In genomic region chr15:41561777-41562145, GRCh38 we compare ENCODE assay signal across 13 cellular contexts. TPM values are rescaled to one million over a fixed set of nuclear protein-coding genes. Genes with fewer than 3 reads are reported as not detected.
DNase-seq lines count a peak whose midpoint lies in the region; ATAC-seq, FAIRE-seq and TF ChIP-seq lines count a peak whose summit lies in the region.
"Had no signal": no experiment of that assay in that cellular context is flagged by ENCODE, and none has a peak within 500 bp of the region (broad histone marks: within the 10 kb centered on the region; RNA-seq: fewer than 3 reads in every experiment).

No MANE protein-coding gene starts in this region.

- H2AFZ ChIP-seq in HepG2 (ENCODE audit: low read length) = no peak overlapping the region

- intact Hi-C loops in HepG2 (cut with micrococcal nuclease; ENCODE audit: unreplicated experiment) = loop anchor here (5.0 kb wide), 1 partner anchor 251 kb away; no protein-coding TSS in a partner anchor
- intact Hi-C loops in right lobe of liver (cut with DNase I) = no loop called here
- intact Hi-C loops in tibial artery (cut with DNase I; ENCODE audit: low total_unique reads) = no loop called here

- DNase-seq in HepG2 (ENCODE audit: low spot score) = no peak
- no peak for DNase-seq in right lobe of liver
- peak; percentile 50 for DNase-seq in fibroblast of the conjunctiva (ENCODE audit: low read depth)
- DNase-seq in midbrain (lab: John Stamatoyannopoulos, UW) = peak; percentile 89
- no peak for DNase-seq in NCI-H524 (lab: John Stamatoyannopoulos, UW)
- DNase-seq in tibial artery = no peak
- DNase-seq in MV-4-11 (lab: John Stamatoyannopoulos, UW) = no peak
- DNase-seq: activated T-cell treated with anti-CD3 and anti-CD28 coated beads, Interleukin-2, amount 50 U/mL, for 1 hour; naive thymus-derived CD8-positive, alpha-beta T cell; NCI-H2081 treated with DMSO at 0.1 percent for 48 hours had no signal

- no peak overlapping the region for H3K4me3 ChIP-seq in HepG2 (replicated peaks in 1 of 3; ENCODE audit: insufficient read depth in 1 of 3, low read depth in 2 of 3, low read length in 3 of 3)
- no peak overlapping the region for H3K4me3 ChIP-seq in right lobe of liver
- H3K4me3 ChIP-seq in tibial artery = no peak overlapping the region

- TF ChIP-seq CTCF in HepG2 (CRISPR knock-in tag; IDR thresholded peaks at IDR 0.05) (peak; percentile 63), right lobe of liver (IDR thresholded peaks at IDR 0.05) (no peak), tibial artery (IDR thresholded peaks at IDR 0.05) (no peak)

- H3K27ac ChIP-seq in HepG2 (ENCODE audit: extremely low read length, insufficient read depth, low read length) (peak overlapping the region; percentile 22), right lobe of liver (no peak overlapping the region), tibial artery (no peak overlapping the region)
- H3K27ac ChIP-seq: C4-2B had no signal

- peak; percentile 67 for TF ChIP-seq RAD21 in HepG2 (CRISPR knock-in tag; IDR thresholded peaks at IDR 0.05)

- CTCF ChIA-PET in HepG2 (lab: Yijun Ruan, JAX; ENCODE audit: low intra/inter-chr PET ratio, low total read pairs) = interaction anchor here (1.8 to 1.9 kb wide), 2 partner anchors 19 to 42 kb away, joined by 3 to 10 read pairs; no protein-coding TSS in a partner anchor

- H3K4me1 ChIP-seq in HepG2 (ENCODE audit: insufficient read depth, low read length) (peaks cover 83% of the 10 kb centered on the region), right lobe of liver (peaks cover 0 to 6% (median 0%) of the 10 kb centered on the region in 4 donors), tibial artery (peaks cover 0 to 21% (median 18%) of the 10 kb centered on the region in 4 donors)

- H3K36me3 ChIP-seq in HepG2 (replicated peaks in 1 of 2; ENCODE audit: control insufficient read depth in 1 of 2, insufficient read depth in 2 of 2, low read length in 2 of 2) (0 out of 5 replicates have a peak, but pooled peaks cover 0 to 4% of the 10 kb centered on the region in 2 experiments), right lobe of liver (no peaks in the 10 kb centered on the region), tibial artery (no peaks in the 10 kb centered on the region)

- H3K9me3 ChIP-seq in HepG2 (ENCODE audit: low read length) (no peaks in the 10 kb centered on the region), right lobe of liver (no peaks in the 10 kb centered on the region), tibial artery (no peaks in the 10 kb centered on the region)

- H3K79me2 ChIP-seq in HepG2 (ENCODE audit: insufficient read depth, low read length) = no peaks in the 10 kb centered on the region

- H4K20me1 ChIP-seq in HepG2 (ENCODE audit: insufficient read depth, low read length) = no peaks in the 10 kb centered on the region

- WGBS in HepG2 (ENCODE audit: low lambda C conversion rate) = 56% methylated on average over 2 of the region's 3 CpGs
- 82% methylated on average over 2 of the region's 3 CpGs for WGBS in right lobe of liver (ENCODE audit: insufficient coverage, low coverage, low lambda C conversion rate, missing lambda C conversion rate)

- POLR2A ChIA-PET in HepG2 (lab: Yijun Ruan, JAX) = interaction anchor here (0.6 to 2.1 kb wide), 10 partner anchors 9 to 99 kb away, joined by 3 to 11 read pairs (median 5); partner anchors contain the start of gene MGA

- H3K9ac ChIP-seq in HepG2 (ENCODE audit: insufficient read depth, low read depth, low read length) = 0 out of 2 replicates have a peak overlapping the region, but pooled peaks have one; percentile 25

- TSS peak; percentile 14 for BruUV-seq in HepG2 (replicated peaks; lab: Mats Ljungman, UMichigan)

- H3K27me3 ChIP-seq in HepG2 (ENCODE audit: control insufficient read depth in 1 of 2, insufficient read depth in 2 of 2, low read length in 2 of 2) (no peaks in the 10 kb centered on the region; a peak in 1 of 5 replicates), right lobe of liver (no peaks in the 10 kb centered on the region), tibial artery (no peaks in the 10 kb centered on the region)

- no peak overlapping the region for H3K4me2 ChIP-seq in HepG2 (ENCODE audit: low read depth, low read length)

- in situ Hi-C loops in HepG2 (cut with HindIII; ENCODE audit: extremely low pct_ligation_motif_present, low pct_unique_long_range_greater_than_20kb) = no loop called here

- ATAC-seq in HepG2 (peak; percentile 46), right lobe of liver (no peak), GM19463 (IDR thresholded peaks at IDR 0.05; ENCODE audit: unreplicated experiment) (no peak)
- ATAC-seq: naive thymus-derived CD8-positive, alpha-beta T cell had no signal

- FAIRE-seq in HepG2 (lab: Jason Lieb, UNC) = peak; percentile 58

- TF ChIP-seq EP300 in HepG2 (IDR thresholded peaks at IDR 0.05; ENCODE audit: low read depth in 2 of 2, low read length in 2 of 2) (no peak), HepG2 (CRISPR knock-in tag; IDR thresholded peaks at IDR 0.05; ENCODE audit: borderline replicate concordance) (peak; percentile 29; the same call in 1 of the 2 replicates)

- no peak for TF ChIP-seq POLR2A in HepG2 (IDR thresholded peaks at IDR 0.05; ENCODE audit: insufficient read depth in 1 of 2, low read depth in 2 of 2, low read length in 2 of 2)
- TF ChIP-seq POLR2A in right lobe of liver (IDR thresholded peaks at IDR 0.05) = no peak

RNA-seq across cellular contexts. Expression of gene TYRO3, which starts 2.7 kb away (rescaled TPM):
- total RNA-seq in HepG2 (2016; rRNA removed; fragmentation: Illumina TruSeq; extraction: Trizol) (12.4 and 24.0 TPM in 2 replicates), right lobe of liver (1 to 10 TPM; 1.1 to 2.9 (median 1.8) TPM)
- total RNA-seq in HepG2 (2016; cell fraction: cytosol; rRNA removed; fragmentation: Illumina TruSeq; extraction: Trizol; ENCODE audit: low read depth) = 8.5 and 10.2 TPM in 2 replicates
- 12.7 and 22.1 TPM in 2 replicates for total RNA-seq in HepG2 (2016; cell fraction: insoluble cytoplasmic fraction; rRNA removed; fragmentation: Illumina TruSeq; extraction: Trizol)
- total RNA-seq in HepG2 (2016; cell fraction: membrane; rRNA removed; fragmentation: Illumina TruSeq; extraction: Trizol) = 13.7 and 17.0 TPM in 2 replicates
- total RNA-seq in HepG2 (2016; cell fraction: nucleus; rRNA removed; fragmentation: Illumina TruSeq; extraction: Trizol) = 16.6 and 22.9 TPM in 2 replicates
- 43.6 and 48.0 TPM in 2 replicates for polyA plus RNA-seq in HepG2 (2011; rRNA removed)
- polyA plus RNA-seq in HepG2 (2011; cell fraction: cytosol; rRNA removed) = 34.1 and 42.7 TPM in 2 replicates
- 45.0 and 51.9 TPM in 2 replicates for polyA plus RNA-seq in HepG2 (2011; cell fraction: nucleus; rRNA removed)
- polyA plus RNA-seq in HepG2 (2012) = 24.1 and 31.2 TPM in 2 replicates
- polyA plus RNA-seq in HepG2 (2016; cell fraction: cytosol; fragmentation: Illumina TruSeq; extraction: Trizol; ENCODE audit: low read depth) = 3.8 and 5.0 TPM in 2 replicates
- polyA plus RNA-seq in HepG2 (2016; cell fraction: insoluble cytoplasmic fraction; fragmentation: Illumina TruSeq; extraction: Trizol; ENCODE audit: low read depth) = 9.1 and 11.5 TPM in 2 replicates
- 8.9 and 12.0 TPM in 2 replicates for polyA plus RNA-seq in HepG2 (2016; cell fraction: membrane; fragmentation: Illumina TruSeq; extraction: Trizol; ENCODE audit: low read depth)
- 23.9 and 24.2 TPM in 2 replicates for polyA plus RNA-seq in HepG2 (2016; cell fraction: nucleus; fragmentation: Illumina TruSeq; extraction: Trizol; ENCODE audit: insufficient read depth, low read depth)
- 189 and 236 TPM in 2 replicates for polyA minus RNA-seq in HepG2 (2011; rRNA and poly(A)+ RNA removed; ENCODE audit: low replicate concordance)
- 48.4 and 49.0 TPM in 2 replicates for polyA minus RNA-seq in HepG2 (2011; cell fraction: cytosol; rRNA and poly(A)+ RNA removed)
- 33.2 and 34.2 TPM in 2 replicates for polyA minus RNA-seq in HepG2 (2011; cell fraction: nucleus; rRNA and poly(A)+ RNA removed)
- polyA plus RNA-seq: naive thymus-derived CD8-positive, alpha-beta T cell had no signal

RNA-seq across cellular contexts. Expression of gene RPAP1, which starts 17.7 kb away (rescaled TPM):
- total RNA-seq in HepG2 (2016; rRNA removed; fragmentation: Illumina TruSeq; extraction: Trizol) (20.6 and 28.1 TPM in 2 replicates), right lobe of liver (10 to 100 TPM; 13.9 to 20.8 (median 17.9) TPM)
- 2.9 and 4.8 TPM in 2 replicates for total RNA-seq in HepG2 (2016; cell fraction: cytosol; rRNA removed; fragmentation: Illumina TruSeq; extraction: Trizol; ENCODE audit: low read depth)
- total RNA-seq in HepG2 (2016; cell fraction: insoluble cytoplasmic fraction; rRNA removed; fragmentation: Illumina TruSeq; extraction: Trizol) = 19.4 and 24.9 TPM in 2 replicates
- total RNA-seq in HepG2 (2016; cell fraction: membrane; rRNA removed; fragmentation: Illumina TruSeq; extraction: Trizol) = 7.5 and 9.5 TPM in 2 replicates
- 20.1 and 24.6 TPM in 2 replicates for total RNA-seq in HepG2 (2016; cell fraction: nucleus; rRNA removed; fragmentation: Illumina TruSeq; extraction: Trizol)
- polyA plus RNA-seq in HepG2 (2011; rRNA removed) = 15.1 and 16.2 TPM in 2 replicates
- 7.0 and 9.8 TPM in 2 replicates for polyA plus RNA-seq in HepG2 (2011; cell fraction: cytosol; rRNA removed)
- polyA plus RNA-seq in HepG2 (2011; cell fraction: nucleus; rRNA removed) = 56.6 and 66.8 TPM in 2 replicates
- polyA plus RNA-seq in HepG2 (2012) = 26.5 TPM in 2 replicates
- 2.1 and 2.5 TPM in 2 replicates for polyA plus RNA-seq in HepG2 (2016; cell fraction: cytosol; fragmentation: Illumina TruSeq; extraction: Trizol; ENCODE audit: low read depth)
- 15.7 and 22.2 TPM in 2 replicates for polyA plus RNA-seq in HepG2 (2016; cell fraction: insoluble cytoplasmic fraction; fragmentation: Illumina TruSeq; extraction: Trizol; ENCODE audit: low read depth)
- polyA plus RNA-seq in HepG2 (2016; cell fraction: membrane; fragmentation: Illumina TruSeq; extraction: Trizol; ENCODE audit: low read depth) = 3.5 and 5.6 TPM in 2 replicates
- polyA plus RNA-seq in HepG2 (2016; cell fraction: nucleus; fragmentation: Illumina TruSeq; extraction: Trizol; ENCODE audit: insufficient read depth, low read depth) = 36.5 and 38.9 TPM in 2 replicates
- polyA minus RNA-seq in HepG2 (2011; rRNA and poly(A)+ RNA removed; ENCODE audit: low replicate concordance) = 24.4 and 46.4 TPM in 2 replicates
- 13.8 and 16.5 TPM in 2 replicates for polyA minus RNA-seq in HepG2 (2011; cell fraction: cytosol; rRNA and poly(A)+ RNA removed)
- 27.7 and 30.0 TPM in 2 replicates for polyA minus RNA-seq in HepG2 (2011; cell fraction: nucleus; rRNA and poly(A)+ RNA removed)

RNA-seq across cellular contexts. Expression of gene LTK, which starts 48.1 kb away (rescaled TPM):
- total RNA-seq in HepG2 (2016; rRNA removed; fragmentation: Illumina TruSeq; extraction: Trizol) (not detected in 2 replicates), right lobe of liver (1 to 10 TPM in 4 of 6 experiments, under 1 TPM in 2; 0.56 to 3.3 (median 1.8) TPM)
- not detected in 2 replicates for total RNA-seq in HepG2 (2016; cell fraction: cytosol; rRNA removed; fragmentation: Illumina TruSeq; extraction: Trizol; ENCODE audit: low read depth)
- not detected in 2 replicates for total RNA-seq in HepG2 (2016; cell fraction: insoluble cytoplasmic fraction; rRNA removed; fragmentation: Illumina TruSeq; extraction: Trizol)
- not detected in 2 replicates for total RNA-seq in HepG2 (2016; cell fraction: membrane; rRNA removed; fragmentation: Illumina TruSeq; extraction: Trizol)
- total RNA-seq in HepG2 (2016; cell fraction: nucleus; rRNA removed; fragmentation: Illumina TruSeq; extraction: Trizol) = 0.12 TPM in 1 of 2 replicates, not detected in the other
- polyA plus RNA-seq in HepG2 (2011; rRNA removed) = 0.01 and 0.05 TPM in 2 replicates
- 0.05 TPM in 1 of 2 replicates, not detected in the other for polyA plus RNA-seq in HepG2 (2011; cell fraction: cytosol; rRNA removed)
- 0.63 and 0.68 TPM in 2 replicates for polyA plus RNA-seq in HepG2 (2011; cell fraction: nucleus; rRNA removed)
- polyA plus RNA-seq in HepG2 (2012) = 0.19 TPM in 1 of 2 replicates, not detected in the other
- polyA plus RNA-seq in HepG2 (2016; cell fraction: cytosol; fragmentation: Illumina TruSeq; extraction: Trizol; ENCODE audit: low read depth) = not detected in 2 replicates
- not detected in 2 replicates for polyA plus RNA-seq in HepG2 (2016; cell fraction: insoluble cytoplasmic fraction; fragmentation: Illumina TruSeq; extraction: Trizol; ENCODE audit: low read depth)
- polyA plus RNA-seq in HepG2 (2016; cell fraction: membrane; fragmentation: Illumina TruSeq; extraction: Trizol; ENCODE audit: low read depth) = not detected in 2 replicates
- polyA plus RNA-seq in HepG2 (2016; cell fraction: nucleus; fragmentation: Illumina TruSeq; extraction: Trizol; ENCODE audit: insufficient read depth, low read depth) = not detected in 2 replicates
- polyA minus RNA-seq in HepG2 (2011; rRNA and poly(A)+ RNA removed; ENCODE audit: low replicate concordance) = 0.37 TPM in 1 of 2 replicates, not detected in the other
- not detected in 2 replicates for polyA minus RNA-seq in HepG2 (2011; cell fraction: cytosol; rRNA and poly(A)+ RNA removed)
- not detected in 2 replicates for polyA minus RNA-seq in HepG2 (2011; cell fraction: nucleus; rRNA and poly(A)+ RNA removed)
- total RNA-seq: SK-MEL-5 had no signal
- polyA plus RNA-seq: naive thymus-derived CD8-positive, alpha-beta T cell had no signal

Comparison
In these comparisons a context has a peak if more than half of its experiments do, and no peak if none do; other contexts are left out.
1. DNase-seq: peak in fibroblast of the conjunctiva (single experiment) and midbrain (single experiment); none in HepG2 (single experiment), right lobe of liver (0 of 3), NCI-H524 (0 of 2), tibial artery (0 of 2) and MV-4-11 (single experiment).